ENCODE assay signal across 8 cellular contexts in genomic region chr18:40159141-40160017, GRCh38.
DNase-seq lines count a peak whose midpoint lies in the region; TF ChIP-seq lines count a peak whose summit lies in the region.

No MANE protein-coding gene starts in this region.

- TF ChIP-seq POLR2A in testis (IDR thresholded peaks at IDR 0.05) = no peak

- H3K9me3 ChIP-seq in PC-9 (ENCODE audit: insufficient read depth, low read depth) (no peaks in the 10 kb centered on the region), testis (no peaks in the 10 kb centered on the region)

- no peak overlapping the region for H3K4me2 ChIP-seq in PC-9

- no peaks in the 10 kb centered on the region for H4K20me1 ChIP-seq in PC-9 (ENCODE audit: insufficient read depth)

- DNase-seq in AML-193 (lab: John Stamatoyannopoulos, UW) = peak; percentile 29 to 51
- no peak for DNase-seq in PC-9
- peak; percentile 31 for DNase-seq in fibroblast of peridontal ligament (ENCODE audit: extremely low read depth)
- DNase-seq in testis = no peak
- no peak for DNase-seq in stimulated activated CD4-positive, alpha-beta T cell treated with anti-CD3 and anti-CD28 coated beads, Interleukin-1b, Interleukin-23, amount 100 ng/mL, for 48 hours
- no peak for DNase-seq in hepatic stellate cell (ENCODE audit: low spot score)
- no peak for DNase-seq in stimulated activated CD4-positive, alpha-beta T cell treated with anti-CD3 and anti-CD28 coated beads, Interleukin-4, amount 100 ng/mL, for 1 hour

- CTCF ChIA-PET in PC-9 (lab: Charles Lee) = interaction anchor here (0.6 kb wide), 1 partner anchor 1049 kb away, joined by 4 read pairs; no protein-coding TSS in a partner anchor

- no peaks in the 10 kb centered on the region for H3F3A ChIP-seq in PC-9 (ENCODE audit: insufficient read depth, low read depth)

- no peaks in the 10 kb centered on the region for H3K36me3 ChIP-seq in PC-9 (ENCODE audit: low read depth)
- H3K36me3 ChIP-seq in testis (ENCODE audit: low read depth, missing control alignments) = no peaks in the 10 kb centered on the region

- no peaks in the 10 kb centered on the region for H3K9me2 ChIP-seq in PC-9 (ENCODE audit: insufficient read depth)

- no peaks in the 10 kb centered on the region for H3K27me3 ChIP-seq in PC-9 (ENCODE audit: insufficient read depth, low read depth)
- no peaks in the 10 kb centered on the region for H3K27me3 ChIP-seq in testis

- WGBS in testis, 2 donors = 35 to 40% methylated on average over 5 of the region's 5 CpGs

- H3K4me3 ChIP-seq in PC-9 (no peak overlapping the region), testis (no peak overlapping the region)

- POLR2A ChIA-PET in PC-9 (lab: Charles Lee; ENCODE audit: unreplicated experiment) = no interaction called here

- intact Hi-C loops in PC-9 (cut with micrococcal nuclease; ENCODE audit: unreplicated experiment) = no loop called here
- intact Hi-C loops in testis (cut with DNase I; ENCODE audit: low total_unique reads) = no loop called here

- peak; percentile 69 for TF ChIP-seq CTCF in PC-9 (conservative IDR thresholded peaks at IDR 0.05)
- peak; percentile 12 to 52 (median 35) for TF ChIP-seq CTCF in testis (IDR thresholded peaks at IDR 0.05)

- TF ChIP-seq EP300 in Ishikawa (IDR thresholded peaks at IDR 0.05; ENCODE audit: borderline replicate concordance) = no peak

- H3K27ac ChIP-seq in PC-9 (no peak overlapping the region), testis (no peak overlapping the region)

- H3K4me1 ChIP-seq in PC-9 (replicated peaks; ENCODE audit: insufficient read depth) = no peaks in the 10 kb centered on the region
- no peaks in the 10 kb centered on the region for H3K4me1 ChIP-seq in testis

- H3K79me2 ChIP-seq in PC-9 (ENCODE audit: low read depth) = no peaks in the 10 kb centered on the region

- BruUV-seq in PC-9 (replicated peaks; lab: Mats Ljungman, UMichigan) = no TSS peak

- no peak overlapping the region for H2AFZ ChIP-seq in PC-9

- TF ChIP-seq RAD21 in Ishikawa (IDR thresholded peaks at IDR 0.05; ENCODE audit: low read depth) = peak; percentile 70

TF ChIP-seq in Ishikawa, 13 proteins besides CTCF, POLR2A, EP300 and RAD21:
- TF ChIP-seq USF1 (IDR thresholded peaks at IDR 0.05) (no peak), EGR1 (IDR thresholded peaks at IDR 0.05) (no peak), TAF1 (IDR thresholded peaks at IDR 0.05; ENCODE audit: low read depth) (no peak), CREB1 (IDR thresholded peaks at IDR 0.05; ENCODE audit: low read depth) (no peak), TEAD4 (IDR thresholded peaks at IDR 0.05) (no peak), ZBTB7A (IDR thresholded peaks at IDR 0.05; ENCODE audit: low read depth) (no peak), NFIC (IDR thresholded peaks at IDR 0.05) (no peak), TCF12 (IDR thresholded peaks at IDR 0.05; ENCODE audit: low read depth) (no peak), CEBPB (IDR thresholded peaks at IDR 0.05) (no peak), YY1 (IDR thresholded peaks at IDR 0.05; ENCODE audit: low read depth) (no peak), FOXM1 (IDR thresholded peaks at IDR 0.05; ENCODE audit: borderline replicate concordance, low read depth) (no peak)
- TF ChIP-seq, protein P1, sequence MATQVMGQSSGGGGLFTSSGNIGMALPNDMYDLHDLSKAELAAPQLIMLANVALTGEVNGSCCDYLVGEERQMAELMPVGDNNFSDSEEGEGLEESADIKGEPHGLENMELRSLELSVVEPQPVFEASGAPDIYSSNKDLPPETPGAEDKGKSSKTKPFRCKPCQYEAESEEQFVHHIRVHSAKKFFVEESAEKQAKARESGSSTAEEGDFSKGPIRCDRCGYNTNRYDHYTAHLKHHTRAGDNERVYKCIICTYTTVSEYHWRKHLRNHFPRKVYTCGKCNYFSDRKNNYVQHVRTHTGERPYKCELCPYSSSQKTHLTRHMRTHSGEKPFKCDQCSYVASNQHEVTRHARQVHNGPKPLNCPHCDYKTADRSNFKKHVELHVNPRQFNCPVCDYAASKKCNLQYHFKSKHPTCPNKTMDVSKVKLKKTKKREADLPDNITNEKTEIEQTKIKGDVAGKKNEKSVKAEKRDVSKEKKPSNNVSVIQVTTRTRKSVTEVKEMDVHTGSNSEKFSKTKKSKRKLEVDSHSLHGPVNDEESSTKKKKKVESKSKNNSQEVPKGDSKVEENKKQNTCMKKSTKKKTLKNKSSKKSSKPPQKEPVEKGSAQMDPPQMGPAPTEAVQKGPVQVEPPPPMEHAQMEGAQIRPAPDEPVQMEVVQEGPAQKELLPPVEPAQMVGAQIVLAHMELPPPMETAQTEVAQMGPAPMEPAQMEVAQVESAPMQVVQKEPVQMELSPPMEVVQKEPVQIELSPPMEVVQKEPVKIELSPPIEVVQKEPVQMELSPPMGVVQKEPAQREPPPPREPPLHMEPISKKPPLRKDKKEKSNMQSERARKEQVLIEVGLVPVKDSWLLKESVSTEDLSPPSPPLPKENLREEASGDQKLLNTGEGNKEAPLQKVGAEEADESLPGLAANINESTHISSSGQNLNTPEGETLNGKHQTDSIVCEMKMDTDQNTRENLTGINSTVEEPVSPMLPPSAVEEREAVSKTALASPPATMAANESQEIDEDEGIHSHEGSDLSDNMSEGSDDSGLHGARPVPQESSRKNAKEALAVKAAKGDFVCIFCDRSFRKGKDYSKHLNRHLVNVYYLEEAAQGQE (IDR thresholded peaks at IDR 0.05; ENCODE audit: low read depth) = no peak
- TF ChIP-seq, protein P2, sequence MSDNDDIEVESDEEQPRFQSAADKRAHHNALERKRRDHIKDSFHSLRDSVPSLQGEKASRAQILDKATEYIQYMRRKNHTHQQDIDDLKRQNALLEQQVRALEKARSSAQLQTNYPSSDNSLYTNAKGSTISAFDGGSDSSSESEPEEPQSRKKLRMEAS (IDR thresholded peaks at IDR 0.05) = no peak

Comparison
In these comparisons a context has a peak if more than half of its experiments do, and no peak if none do; other contexts are left out.
1. DNase-seq: peak in AML-193 (2 of 2) and fibroblast of peridontal ligament (single experiment); none in PC-9 (0 of 2), testis (single experiment), stimulated activated CD4-positive, alpha-beta T cell treated with anti-CD3 and anti-CD28 coated beads, Interleukin-1b, Interleukin-23, amount 100 ng/mL, for 48 hours (single experiment), hepatic stellate cell (single experiment) and stimulated activated CD4-positive, alpha-beta T cell treated with anti-CD3 and anti-CD28 coated beads, Interleukin-4, amount 100 ng/mL, for 1 hour (single experiment).